3 cellular contexts compared by ENCODE assay signal in genomic region chr5:2255915-2256645, GRCh38.
TF ChIP-seq lines count a peak whose summit lies in the region.

No MANE protein-coding gene starts in this region.

TF ChIP-seq in HepG2, 621 proteins besides CTCF, POLR2A, EP300 and RAD21:
- no peak for TF ChIP-seq ZNF230 (CRISPR knock-in tag; IDR thresholded peaks at IDR 0.05)
- TF ChIP-seq ATM (IDR thresholded peaks at IDR 0.05; ENCODE audit: borderline replicate concordance) = 0 out of 2 replicates have a peak, but pooled peaks have one; percentile 4
- 0 out of 2 replicates have a peak, but pooled peaks have one; percentile 18 for TF ChIP-seq NBN (conservative IDR thresholded peaks at IDR 0.05)
- no peak for TF ChIP-seq KDM3A (CRISPR knock-in tag; IDR thresholded peaks at IDR 0.05; ENCODE audit: low read depth)
- TF ChIP-seq, protein P1, sequence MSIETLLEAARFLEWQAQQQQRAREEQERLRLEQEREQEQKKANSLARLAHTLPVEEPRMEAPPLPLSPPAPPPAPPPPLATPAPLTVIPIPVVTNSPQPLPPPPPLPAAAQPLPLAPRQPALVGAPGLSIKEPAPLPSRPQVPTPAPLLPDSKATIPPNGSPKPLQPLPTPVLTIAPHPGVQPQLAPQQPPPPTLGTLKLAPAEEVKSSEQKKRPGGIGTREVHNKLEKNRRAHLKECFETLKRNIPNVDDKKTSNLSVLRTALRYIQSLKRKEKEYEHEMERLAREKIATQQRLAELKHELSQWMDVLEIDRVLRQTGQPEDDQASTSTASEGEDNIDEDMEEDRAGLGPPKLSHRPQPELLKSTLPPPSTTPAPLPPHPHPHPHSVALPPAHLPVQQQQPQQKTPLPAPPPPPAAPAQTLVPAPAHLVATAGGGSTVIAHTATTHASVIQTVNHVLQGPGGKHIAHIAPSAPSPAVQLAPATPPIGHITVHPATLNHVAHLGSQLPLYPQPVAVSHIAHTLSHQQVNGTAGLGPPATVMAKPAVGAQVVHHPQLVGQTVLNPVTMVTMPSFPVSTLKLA (IDR thresholded peaks at IDR 0.05) = peak; percentile 63

TF ChIP-seq in H1, 55 proteins besides CTCF, POLR2A, EP300 and RAD21:
- no peak for TF ChIP-seq BRCA1 (IDR thresholded peaks at IDR 0.05; ENCODE audit: low read depth, low read length)
- TF ChIP-seq SIRT6 (IDR thresholded peaks at IDR 0.05; ENCODE audit: low read length) = no peak
- no peak for TF ChIP-seq ASH2L (IDR thresholded peaks at IDR 0.05; ENCODE audit: low read length)
- no peak for TF ChIP-seq RFX5 (IDR thresholded peaks at IDR 0.05; ENCODE audit: borderline replicate concordance, low read depth, low read length)
- no peak for TF ChIP-seq CHD1 (IDR thresholded peaks at IDR 0.05; ENCODE audit: low read depth, low read length)
- TF ChIP-seq BACH1 (IDR thresholded peaks at IDR 0.05; ENCODE audit: low read length) = no peak
- no peak for TF ChIP-seq SRF (IDR thresholded peaks at IDR 0.05; ENCODE audit: low read depth, low read length)
- no peak for TF ChIP-seq KDM4A (IDR thresholded peaks at IDR 0.05; ENCODE audit: low read depth, low read length, severe bottlenecking)
- no peak for TF ChIP-seq SP4 (IDR thresholded peaks at IDR 0.05; ENCODE audit: low read length)
- no peak for TF ChIP-seq NRF1 (IDR thresholded peaks at IDR 0.05; ENCODE audit: low read depth, low read length)
- TF ChIP-seq KDM1A (IDR thresholded peaks at IDR 0.05; ENCODE audit: borderline replicate concordance, low read length) = no peak

TF ChIP-seq in GM12891, 5 proteins besides CTCF, POLR2A, EP300 and RAD21:
- TF ChIP-seq PAX5 (IDR thresholded peaks at IDR 0.05; ENCODE audit: insufficient read depth, low read length, severe bottlenecking) (no peak), SPI1 (IDR thresholded peaks at IDR 0.05; ENCODE audit: low read depth, low read length) (no peak), POU2F2 (IDR thresholded peaks at IDR 0.05; ENCODE audit: low read depth, low read length) (no peak), POLR2AphosphoS5 (IDR thresholded peaks at IDR 0.05; ENCODE audit: low read depth, low read length) (no peak), TAF1 (IDR thresholded peaks at IDR 0.05; ENCODE audit: low read depth, low read length) (no peak)
